In the genomic region with DNA sequence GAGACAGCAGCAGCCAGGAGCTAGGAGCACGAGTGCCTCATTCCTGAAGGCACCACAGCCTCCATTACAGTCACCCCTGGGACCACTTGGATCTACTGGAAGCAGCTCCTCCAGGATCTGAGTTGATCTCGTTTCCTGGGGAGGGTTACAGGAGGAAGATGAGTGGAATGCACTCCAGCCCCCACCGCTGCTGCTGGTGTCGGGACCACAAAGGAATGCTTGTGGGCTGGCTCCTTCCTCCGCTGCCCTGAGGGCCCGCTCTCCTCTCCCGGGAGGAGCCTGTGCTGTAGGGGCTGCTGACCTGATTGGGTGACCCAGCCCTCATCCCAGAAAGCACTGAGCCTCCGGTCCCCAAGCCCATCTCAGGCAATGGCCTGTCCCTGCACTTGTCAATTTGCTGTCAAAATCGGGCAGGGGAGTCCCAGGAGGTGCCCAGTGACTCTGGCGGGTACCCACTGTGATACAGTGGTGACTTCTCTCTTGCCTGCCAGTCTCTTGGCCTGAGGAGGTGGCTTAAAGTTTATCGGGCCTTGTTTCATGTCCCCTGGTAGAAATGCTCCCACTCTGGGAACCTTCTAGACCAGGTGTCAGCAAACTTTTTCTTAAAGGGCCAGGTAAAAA, we compare ENCODE assay signal across 1 cellular context.
TF ChIP-seq lines count a peak whose summit lies in the region.

No MANE protein-coding gene starts in this region.

TF ChIP-seq in WTC11, 78 proteins besides CTCF, POLR2A, EP300 and RAD21:
- TF ChIP-seq ZNF416 (CRISPR knock-in tag; IDR thresholded peaks at IDR 0.05) (no peak), ELF4 (CRISPR knock-in tag; IDR thresholded peaks at IDR 0.05; ENCODE audit: low read depth) (no peak), MYBL2 (CRISPR knock-in tag; IDR thresholded peaks at IDR 0.05) (no peak), PRRX2 (CRISPR knock-in tag; IDR thresholded peaks at IDR 0.05) (no peak), CREB1 (CRISPR knock-in tag; IDR thresholded peaks at IDR 0.05) (no peak), NR2C2 (CRISPR knock-in tag; IDR thresholded peaks at IDR 0.05) (no peak), GABPB1 (CRISPR knock-in tag; IDR thresholded peaks at IDR 0.05) (no peak), TP53 (CRISPR knock-in tag; IDR thresholded peaks at IDR 0.05) (no peak), ETV6 (CRISPR knock-in tag; IDR thresholded peaks at IDR 0.05) (no peak)
- TF ChIP-seq, protein P1, sequence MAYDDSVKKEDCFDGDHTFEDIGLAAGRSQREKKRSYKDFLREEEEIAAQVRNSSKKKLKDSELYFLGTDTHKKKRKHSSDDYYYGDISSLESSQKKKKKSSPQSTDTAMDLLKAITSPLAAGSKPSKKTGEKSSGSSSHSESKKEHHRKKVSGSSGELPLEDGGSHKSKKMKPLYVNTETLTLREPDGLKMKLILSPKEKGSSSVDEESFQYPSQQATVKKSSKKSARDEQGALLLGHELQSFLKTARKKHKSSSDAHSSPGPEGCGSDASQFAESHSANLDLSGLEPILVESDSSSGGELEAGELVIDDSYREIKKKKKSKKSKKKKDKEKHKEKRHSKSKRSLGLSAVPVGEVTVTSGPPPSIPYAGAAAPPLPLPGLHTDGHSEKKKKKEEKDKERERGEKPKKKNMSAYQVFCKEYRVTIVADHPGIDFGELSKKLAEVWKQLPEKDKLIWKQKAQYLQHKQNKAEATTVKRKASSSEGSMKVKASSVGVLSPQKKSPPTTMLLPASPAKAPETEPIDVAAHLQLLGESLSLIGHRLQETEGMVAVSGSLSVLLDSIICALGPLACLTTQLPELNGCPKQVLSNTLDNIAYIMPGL (CRISPR knock-in tag; IDR thresholded peaks at IDR 0.05) = no peak
- TF ChIP-seq, protein P2, sequence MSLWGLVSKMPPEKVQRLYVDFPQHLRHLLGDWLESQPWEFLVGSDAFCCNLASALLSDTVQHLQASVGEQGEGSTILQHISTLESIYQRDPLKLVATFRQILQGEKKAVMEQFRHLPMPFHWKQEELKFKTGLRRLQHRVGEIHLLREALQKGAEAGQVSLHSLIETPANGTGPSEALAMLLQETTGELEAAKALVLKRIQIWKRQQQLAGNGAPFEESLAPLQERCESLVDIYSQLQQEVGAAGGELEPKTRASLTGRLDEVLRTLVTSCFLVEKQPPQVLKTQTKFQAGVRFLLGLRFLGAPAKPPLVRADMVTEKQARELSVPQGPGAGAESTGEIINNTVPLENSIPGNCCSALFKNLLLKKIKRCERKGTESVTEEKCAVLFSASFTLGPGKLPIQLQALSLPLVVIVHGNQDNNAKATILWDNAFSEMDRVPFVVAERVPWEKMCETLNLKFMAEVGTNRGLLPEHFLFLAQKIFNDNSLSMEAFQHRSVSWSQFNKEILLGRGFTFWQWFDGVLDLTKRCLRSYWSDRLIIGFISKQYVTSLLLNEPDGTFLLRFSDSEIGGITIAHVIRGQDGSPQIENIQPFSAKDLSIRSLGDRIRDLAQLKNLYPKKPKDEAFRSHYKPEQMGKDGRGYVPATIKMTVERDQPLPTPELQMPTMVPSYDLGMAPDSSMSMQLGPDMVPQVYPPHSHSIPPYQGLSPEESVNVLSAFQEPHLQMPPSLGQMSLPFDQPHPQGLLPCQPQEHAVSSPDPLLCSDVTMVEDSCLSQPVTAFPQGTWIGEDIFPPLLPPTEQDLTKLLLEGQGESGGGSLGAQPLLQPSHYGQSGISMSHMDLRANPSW (CRISPR knock-in tag; conservative IDR thresholded peaks at IDR 0.05; ENCODE audit: low read depth) = no peak
